In genomic region chr17:73657473-73658116, GRCh38 we compare ENCODE assay signal across 10 cellular contexts. TPM values are rescaled to one million over a fixed set of nuclear protein-coding genes. Genes with fewer than 3 reads are reported as not detected.
DNase-seq lines count a peak whose midpoint lies in the region; ATAC-seq, FAIRE-seq and TF ChIP-seq lines count a peak whose summit lies in the region.
"Had no signal": no experiment of that assay in that cellular context is flagged by ENCODE, and none has a peak within 500 bp of the region (broad histone marks: within the 10 kb centered on the region; RNA-seq: fewer than 3 reads in every experiment).

No MANE protein-coding gene starts in this region.

- no peak overlapping the region for H2AFZ ChIP-seq in fibroblast of lung (ENCODE audit: low read length)

- no peaks in the 10 kb centered on the region for H3K4me1 ChIP-seq in fibroblast of lung (ENCODE audit: control insufficient read depth, extremely low read depth, insufficient read depth, low read length)

- peaks cover 5 to 17% (median 9%) of the 10 kb centered on the region in 7 donors for H3K9me3 Mint-ChIP-seq in CD14-positive monocyte

- no peak overlapping the region for H3K4me3 ChIP-seq in fibroblast of lung (replicated peaks in 1 of 4; ENCODE audit: control extremely low read depth in 1 of 4, insufficient read depth in 1 of 4, low read depth in 3 of 4, low read length in 4 of 4)

- H3K4me1 Mint-ChIP-seq in CD14-positive monocyte, result peaks cover 22% of the 10 kb centered on the region

- ATAC-seq in GM21717 (IDR thresholded peaks at IDR 0.05; ENCODE audit: unreplicated experiment), result no peak

- H3K4me2 ChIP-seq in fibroblast of lung (ENCODE audit: extremely low read depth, insufficient read depth, low read length), result no peak overlapping the region

- no peaks in the 10 kb centered on the region for H3K79me2 ChIP-seq in fibroblast of lung (ENCODE audit: control insufficient read depth, insufficient read depth, low read length)

- no peaks in the 10 kb centered on the region for H3K36me3 ChIP-seq in fibroblast of lung (ENCODE audit: control insufficient read depth, insufficient read depth, low read length)

- TF ChIP-seq CTCF in CD14-positive monocyte (IDR thresholded peaks at IDR 0.05) (peak; percentile 77), fibroblast of lung (conservative IDR thresholded peaks at IDR 0.05 in 1 of 2, IDR thresholded peaks at IDR 0.05 in 1 of 2; ENCODE audit: low read depth in 1 of 2, low read length in 2 of 2) (peak; percentile 17 to 60)

- H3K27ac ChIP-seq in fibroblast of lung (ENCODE audit: insufficient read depth, low read length), result no peak overlapping the region
- H3K27ac ChIP-seq: HL-60 had no signal

- H3K27ac Mint-ChIP-seq in CD14-positive monocyte, result peak overlapping the region; percentile 12 to 81 (median 67)

- FAIRE-seq in RCC 7860 (lab: Jason Lieb, UNC), result no peak

- H3K36me3 Mint-ChIP-seq in CD14-positive monocyte, result peaks cover 0 to 2% of the 10 kb centered on the region in 2 donors

- no peaks in the 10 kb centered on the region for H4K20me1 ChIP-seq in fibroblast of lung (ENCODE audit: control insufficient read depth, extremely low read depth, insufficient read depth, low read length)

- H3K27me3 ChIP-seq in fibroblast of lung (ENCODE audit: control insufficient read depth, insufficient read depth, low read length), result no peaks in the 10 kb centered on the region

- peak overlapping the region in 1 of 2 donors; percentile 52 for H3K4me3 Mint-ChIP-seq in CD14-positive monocyte

- peaks cover 0 to 7% (median 6%) of the 10 kb centered on the region in 3 donors for H3K27me3 Mint-ChIP-seq in CD14-positive monocyte (ENCODE audit: low read depth in 3 of 3)

- H3K9me3 ChIP-seq in fibroblast of lung (ENCODE audit: control insufficient read depth, insufficient read depth, low read depth, low read length), result no peaks in the 10 kb centered on the region

- DNase-seq in CD14-positive monocyte (ENCODE audit: low spot score) (no peak), HK-2 (ENCODE audit: unreplicated experiment) (peak; percentile 32), RCC 7860 (ENCODE audit: low spot score) (peak; percentile 25), fibroblast of lung (ENCODE audit: low read depth in 2 of 2) (peak; percentile 6 to 57), posterior cingulate gyrus (peak in 6 of 10 donors; percentile 37 to 89 (median 50)), retina (no peak), NCI-H2029 treated with DMSO at 0.1 percent for 48 hours (lab: John Stamatoyannopoulos, UW) (no peak)

- intact Hi-C loops in CD14-positive monocyte (cut with micrococcal nuclease), result no loop called here
- intact Hi-C loops in posterior cingulate gyrus (cut with DNase I), result no loop called here

- no peak overlapping the region for H3K9ac ChIP-seq in fibroblast of lung (ENCODE audit: insufficient read depth, low read length)

RNA-seq across cellular contexts. Expression of gene SDK2, which starts 13.3 kb away (rescaled TPM):
- polyA plus RNA-seq in CD14-positive monocyte (not detected), fibroblast of lung (0.01 and 0.02 TPM in 2 replicates)
- under 0.01 and 0.26 TPM in 2 replicates for total RNA-seq in fibroblast of lung
- polyA plus RNA-seq in fibroblast of lung (2012), result 0.02 and 0.05 TPM in 2 replicates
- 0.12 TPM in 1 of 2 replicates, not detected in the other for polyA minus RNA-seq in fibroblast of lung (ENCODE audit: low replicate concordance)
- total RNA-seq: dermis microvascular lymphatic vessel endothelial cell had no signal

Comparison
In these comparisons a context has a peak if more than half of its experiments do, and no peak if none do; other contexts are left out.
1. DNase-seq: peak in HK-2 (single experiment), RCC 7860 (single experiment), fibroblast of lung (2 of 2) and posterior cingulate gyrus (6 of 10); none in CD14-positive monocyte (single experiment), retina (single experiment) and NCI-H2029 treated with DMSO at 0.1 percent for 48 hours (single experiment).